In genomic region chr4:48862038-48862437, GRCh38 we compare ENCODE assay signal across 21 cellular contexts. TPM values are rescaled to one million over a fixed set of nuclear protein-coding genes. Genes with fewer than 3 reads are reported as not detected.
"Had no signal": no experiment of that assay in that cellular context is flagged by ENCODE, and none has a peak within 500 bp of the region (broad histone marks: within the 10 kb centered on the region; RNA-seq: fewer than 3 reads in every experiment).

No MANE protein-coding gene starts in this region.

- H3K4me2 ChIP-seq: KMS-11 had no signal

- H3K9me3 ChIP-seq: SJSA1 had no signal

- H3K4me3 ChIP-seq: SJSA1, SK-N-MC had no signal

- H3K27me3 ChIP-seq: SJSA1 had no signal

- FAIRE-seq: HepG2, RCC 7860 had no signal

- H3K27ac ChIP-seq: KMS-11, SJSA1, SK-N-MC had no signal

- DNase-seq: Kasumi-1, MM.1S, NCI-H1092 treated with DMSO at 0.1 percent for 48 hours, NCI-H1436, NCI-H187, NCI-H2029, NCI-H2081 treated with DMSO at 0.1 percent for 48 hours, NCI-H2171, NCI-H226, NCI-H446, NCI-H510A, NCI-H524 treated with DMSO at 0.1 percent for 48 hours, NCI-H774, Right ventricle myocardium superior, RPMI8226, SIG-M5 had no signal

- ATAC-seq: HepG2 had no signal

- H3K4me1 ChIP-seq: SJSA1 had no signal

- H3K9ac ChIP-seq: KMS-11 had no signal

- H3K36me3 ChIP-seq: SJSA1 had no signal

RNA-seq across cellular contexts. Expression of gene OCIAD2, which starts 44.5 kb away (rescaled TPM):
- total RNA-seq: HepG2 had no signal
- polyA plus RNA-seq: HepG2 had no signal
